ENCODE assay signal across 8 cellular contexts in genomic region chr4:49032440-49033161, GRCh38. TPM values are rescaled to one million over a fixed set of nuclear protein-coding genes. Genes with fewer than 3 reads are reported as not detected.
DNase-seq lines count a peak whose midpoint lies in the region; ATAC-seq and TF ChIP-seq lines count a peak whose summit lies in the region.

No MANE protein-coding gene starts in this region.

- no peaks in the 10 kb centered on the region for H3K36me3 ChIP-seq in psoas muscle (ENCODE audit: insufficient read depth in 1 of 2, low read depth in 1 of 2)
- no peaks in the 10 kb centered on the region for H3K36me3 ChIP-seq in body of pancreas (replicated peaks in 1 of 2; ENCODE audit: insufficient read depth in 1 of 2, low read depth in 2 of 2)

- intact Hi-C loops in psoas muscle (cut with DNase I) (no loop called here), body of pancreas (cut with DNase I) (no loop called here)

- H3K27ac ChIP-seq in psoas muscle (no peak overlapping the region), body of pancreas (no peak overlapping the region)

- in situ Hi-C loops in T47D (cut with HindIII; ENCODE audit: low pct_unique_long_range_greater_than_20kb, low sequenced_read_pairs): no loop called here

- peak; percentile 23 for TF ChIP-seq CTCF in psoas muscle (IDR thresholded peaks at IDR 0.05)
- peak in 2 of 7 experiments; percentile 19 to 21 for TF ChIP-seq CTCF in body of pancreas (IDR thresholded peaks at IDR 0.05)

- ATAC-seq in psoas muscle (no peak), body of pancreas (no peak), HG03025 (IDR thresholded peaks at IDR 0.05; ENCODE audit: low FRiP score, unreplicated experiment) (no peak), GM18868 (IDR thresholded peaks at IDR 0.05; ENCODE audit: unreplicated experiment) (no peak)

- H3K4me3 ChIP-seq in psoas muscle (no peak overlapping the region), body of pancreas (no peak overlapping the region)

- DNase-seq in stimulated activated CD4-positive, alpha-beta T cell treated with anti-CD3 and anti-CD28 coated beads, Interleukin-2, amount 100 ng/mL, for 48 hours: peak; percentile 3 to 10
- no peak for DNase-seq in stimulated activated CD4-positive, alpha-beta T cell treated with anti-CD3 and anti-CD28 coated beads, Interleukin-4, amount 100 ng/mL, for 1 hour
- DNase-seq in NAMALWA (ENCODE audit: low spot score) (peak; percentile 62), T47D (ENCODE audit: low read depth in 1 of 2, low spot score in 1 of 2) (peak; percentile 5 to 57), psoas muscle (no peak), body of pancreas (no peak)

- no peak for TF ChIP-seq POLR2A in body of pancreas (IDR thresholded peaks at IDR 0.05)

- no peaks in the 10 kb centered on the region for H3K4me1 ChIP-seq in psoas muscle
- H3K4me1 ChIP-seq in body of pancreas: no peaks in the 10 kb centered on the region

- H3K9me3 ChIP-seq in psoas muscle: no peaks in the 10 kb centered on the region
- H3K9me3 ChIP-seq in body of pancreas: no peaks in the 10 kb centered on the region

- H3K27me3 ChIP-seq in psoas muscle (ENCODE audit: insufficient read depth in 3 of 3, low read length in 2 of 3) (no peaks in the 10 kb centered on the region), body of pancreas (no peaks in the 10 kb centered on the region)

- WGBS in psoas muscle, 3 donors: 29 to 31% (median 31%) methylated on average over 11 of the region's 11 CpGs
- WGBS in body of pancreas, 2 donors: 22 to 25% methylated on average over 11 of the region's 11 CpGs

RNA-seq across cellular contexts. Expression of gene CWH43, which starts 46.5 kb away (rescaled TPM):
- total RNA-seq in psoas muscle (not detected), body of pancreas (not detected)
- polyA plus RNA-seq in psoas muscle: not detected

Comparison
In these comparisons a context has a peak if more than half of its experiments do, and no peak if none do; other contexts are left out.
1. DNase-seq: peak in stimulated activated CD4-positive, alpha-beta T cell treated with anti-CD3 and anti-CD28 coated beads, Interleukin-2, amount 100 ng/mL, for 48 hours (2 of 2), NAMALWA (single experiment) and T47D (2 of 2); none in stimulated activated CD4-positive, alpha-beta T cell treated with anti-CD3 and anti-CD28 coated beads, Interleukin-4, amount 100 ng/mL, for 1 hour (single experiment), psoas muscle (0 of 2) and body of pancreas (0 of 4).